Comparison of ENCODE assay signal across 9 cellular contexts in genomic region chr12:56941299-56942017, GRCh38. TPM values are rescaled to one million over a fixed set of nuclear protein-coding genes. Genes with fewer than 3 reads are reported as not detected.
DNase-seq lines count a peak whose midpoint lies in the region; ATAC-seq, FAIRE-seq and TF ChIP-seq lines count a peak whose summit lies in the region.
"Had no signal": no experiment of that assay in that cellular context is flagged by ENCODE, and none has a peak within 500 bp of the region (broad histone marks: within the 10 kb centered on the region; RNA-seq: fewer than 3 reads in every experiment).

No MANE protein-coding gene starts in this region.

- no peaks in the 10 kb centered on the region for H4K20me1 ChIP-seq in IMR-90 (ENCODE audit: insufficient read depth, low read length)

- H2BK15ac ChIP-seq in IMR-90 (ENCODE audit: low read depth, low read length): no peak overlapping the region

- no peak overlapping the region for H2BK120ac ChIP-seq in IMR-90 (ENCODE audit: low read depth, low read length)

- no peak overlapping the region for H4K5ac ChIP-seq in IMR-90 (ENCODE audit: low read depth, low read length)

- H3K79me1 ChIP-seq in IMR-90 (ENCODE audit: low read depth in 1 of 2, low read length in 2 of 2): no peaks in the 10 kb centered on the region

- H3K27me3 ChIP-seq in IMR-90 (ENCODE audit: control insufficient read depth, insufficient read depth, low read length) (peaks cover 15% of the 10 kb centered on the region), psoas muscle (ENCODE audit: insufficient read depth in 3 of 3, low read length in 2 of 3) (no peaks in the 10 kb centered on the region)

- H2AK5ac ChIP-seq in IMR-90 (ENCODE audit: low read depth, low read length): no peak overlapping the region

- ATAC-seq in IMR-90 (ENCODE audit: low read depth) (peak; percentile 94), psoas muscle (peak; percentile 25 to 94 (median 78)), GM19455 (IDR thresholded peaks at IDR 0.05; ENCODE audit: unreplicated experiment) (no peak), HG03196 (IDR thresholded peaks at IDR 0.05; ENCODE audit: unreplicated experiment) (no peak)

- DNase-seq in GM12864 (ENCODE audit: low read depth) (peak; percentile 21), IMR-90 (peak; percentile 50), dermis microvascular lymphatic vessel endothelial cell (ENCODE audit: low read depth in 2 of 2) (peak; percentile 5 to 25), psoas muscle (no peak), GM12892 (ENCODE audit: insufficient read length) (no peak), COLO829 (ENCODE audit: low spot score) (no peak)

- no CpG with 5 or more reads among the region's 3 CpGs for WGBS in IMR-90 (ENCODE audit: extremely low coverage in 2 of 2, insufficient read length in 1 of 2), 2 experiments
- WGBS in psoas muscle, 3 donors: 23 to 33% (median 30%) methylated on average over 3 of the region's 3 CpGs

- H3K36me3 ChIP-seq in IMR-90 (ENCODE audit: control insufficient read depth, insufficient read depth, low read length) (no peaks in the 10 kb centered on the region), psoas muscle (ENCODE audit: insufficient read depth in 1 of 2, low read depth in 1 of 2) (no peaks in the 10 kb centered on the region)

- no peak overlapping the region for H3K4me2 ChIP-seq in IMR-90 (ENCODE audit: low read depth, low read length)

- no peak overlapping the region for H3K14ac ChIP-seq in IMR-90 (replicated peaks; ENCODE audit: low read depth, low read length)

- no peak overlapping the region for H3K23ac ChIP-seq in IMR-90 (ENCODE audit: low read depth, low read length)

- dilution Hi-C loops in IMR-90 (cut with HindIII; ENCODE audit: low sequenced_read_pairs, unreplicated experiment): no loop called here

- H4K8ac ChIP-seq in IMR-90 (ENCODE audit: low read depth in 2 of 2, low read length in 2 of 2): no peak overlapping the region

- H3K9me3 ChIP-seq in IMR-90 (ENCODE audit: control insufficient read depth, insufficient read depth, low read length) (no peaks in the 10 kb centered on the region), psoas muscle (no peaks in the 10 kb centered on the region)

- H3K4ac ChIP-seq in IMR-90 (ENCODE audit: low read depth, low read length): no peak overlapping the region

- H2AFZ ChIP-seq in IMR-90 (replicated peaks; ENCODE audit: low read length, poor library complexity): peak overlapping the region; percentile 8

- H4K91ac ChIP-seq in IMR-90 (ENCODE audit: insufficient read depth, low read depth, low read length): no peak overlapping the region

- TF ChIP-seq POLR2A in IMR-90 (IDR thresholded peaks at IDR 0.05; ENCODE audit: low read depth, low read length): no peak
- TF ChIP-seq POLR2A in GM12892 (IDR thresholded peaks at IDR 0.05; ENCODE audit: low read depth, low read length): no peak

- no peak overlapping the region for H2AK9ac ChIP-seq in IMR-90 (replicated peaks; ENCODE audit: low read depth, low read length, poor library complexity)

- no peak overlapping the region for H3K4me3 ChIP-seq in GM12864 (ENCODE audit: low read depth, low read length)
- H3K4me3 ChIP-seq in IMR-90 (ENCODE audit: insufficient read depth, low read depth, low read length): no peak overlapping the region
- no peak overlapping the region for H3K4me3 ChIP-seq in psoas muscle

- no peak overlapping the region for H2BK20ac ChIP-seq in IMR-90 (ENCODE audit: low read depth, low read length)

- in situ Hi-C loops in IMR-90 (cut with MboI; ENCODE audit: low sequenced_read_pairs): no loop called here

- no peak overlapping the region for H3K56ac ChIP-seq in IMR-90 (ENCODE audit: extremely low read depth, insufficient read depth, low read length)

- H3K4me1 ChIP-seq in IMR-90 (ENCODE audit: control insufficient read depth, insufficient read depth, low read length): peaks cover 6% of the 10 kb centered on the region
- H3K4me1 ChIP-seq in psoas muscle: peaks cover 3% of the 10 kb centered on the region

- POLR2A ChIA-PET in IMR-90 (lab: Charles Lee; ENCODE audit: unreplicated experiment): no interaction called here

- H3K9ac ChIP-seq in IMR-90 (ENCODE audit: low read depth, low read length): no peak overlapping the region

- intact Hi-C loops in IMR-90 (cut with micrococcal nuclease) (no loop called here), psoas muscle (cut with DNase I) (no loop called here)

- no peak overlapping the region for H3K27ac ChIP-seq in IMR-90 (ENCODE audit: insufficient read depth, low read length)
- H3K27ac ChIP-seq in psoas muscle: no peak overlapping the region

- CTCF ChIA-PET in IMR-90 (lab: Yijun Ruan, JAX): no interaction called here

- no peak for TF ChIP-seq RAD21 in IMR-90 (IDR thresholded peaks at IDR 0.05; ENCODE audit: low read length)

- H3K9me1 ChIP-seq in IMR-90 (ENCODE audit: insufficient read depth, low read length): no peaks in the 10 kb centered on the region

- no peak for FAIRE-seq in GM12892 (lab: Jason Lieb, UNC)
- FAIRE-seq: colon had no signal

- H3K18ac ChIP-seq in IMR-90 (ENCODE audit: low read depth, low read length): no peak overlapping the region

- TF ChIP-seq CTCF in GM12864 (IDR thresholded peaks at IDR 0.05; ENCODE audit: low read depth, low read length, missing control alignments) (no peak), IMR-90 (conservative IDR thresholded peaks at IDR 0.05; ENCODE audit: low read depth, low read length) (no peak), psoas muscle (IDR thresholded peaks at IDR 0.05) (no peak)

- no peak overlapping the region for H2BK5ac ChIP-seq in IMR-90 (ENCODE audit: low read depth, low read length, poor library complexity, severe bottlenecking)

- BruUV-seq in IMR-90 (replicated peaks; lab: Mats Ljungman, UMichigan): no TSS peak

TF ChIP-seq in IMR-90, 13 proteins besides CTCF, POLR2A, EP300 and RAD21:
- TF ChIP-seq MAFK (IDR thresholded peaks at IDR 0.05; ENCODE audit: low read depth, low read length): 0 out of 2 replicates have a peak, but pooled peaks have one; percentile 15
- TF ChIP-seq NFE2L2 (IDR thresholded peaks at IDR 0.05; ENCODE audit: low read depth, low read length): peak; percentile 87
- no peak for TF ChIP-seq RCOR1 (IDR thresholded peaks at IDR 0.05; ENCODE audit: insufficient replicate concordance, low read length)

RNA-seq across cellular contexts. Expression of gene SDR9C7, which starts 7.2 kb away (rescaled TPM):
- total RNA-seq in IMR-90 (2012; rRNA removed): not detected in 2 replicates
- not detected in 2 replicates for polyA plus RNA-seq in IMR-90 (2012; rRNA removed)
- polyA plus RNA-seq in IMR-90 (2012; cell fraction: cytosol; rRNA removed): not detected in 2 replicates
- not detected in 2 replicates for polyA plus RNA-seq in IMR-90 (2012; cell fraction: nucleus; rRNA removed; ENCODE audit: low replicate concordance)
- not detected in 2 replicates for total RNA-seq in dermis microvascular lymphatic vessel endothelial cell
- total RNA-seq in psoas muscle: under 1 TPM in 3 of 4 donors, not detected in 1; 0.13 to 0.97 (median 0.69) TPM
- polyA plus RNA-seq in psoas muscle: under 1 TPM; 0.07 to 0.23 (median 0.22) TPM
- not detected for polyA plus RNA-seq in GM12892 (2012; ENCODE audit: missing spikeins)

RNA-seq across cellular contexts. Expression of gene RDH16, which starts 15.9 kb away (rescaled TPM):
- total RNA-seq in IMR-90 (2012; rRNA removed): not detected in 2 replicates
- polyA plus RNA-seq in IMR-90 (2012; rRNA removed): not detected in 2 replicates
- 0.01 TPM in 1 of 2 replicates, not detected in the other for polyA plus RNA-seq in IMR-90 (2012; cell fraction: cytosol; rRNA removed)
- 0.21 and 0.56 TPM in 2 replicates for polyA plus RNA-seq in IMR-90 (2012; cell fraction: nucleus; rRNA removed; ENCODE audit: low replicate concordance)
- under 0.01 and 0.13 TPM in 2 replicates for total RNA-seq in dermis microvascular lymphatic vessel endothelial cell
- under 1 TPM; 0.20 to 0.52 (median 0.40) TPM for total RNA-seq in psoas muscle
- under 1 TPM; 0.10 to 0.47 (median 0.10) TPM for polyA plus RNA-seq in psoas muscle
- polyA plus RNA-seq in GM12892 (2012; ENCODE audit: missing spikeins): 0.08 TPM

Comparison
In these comparisons a context has a peak if more than half of its experiments do, and no peak if none do; other contexts are left out.
1. DNase-seq: peak in GM12864 (single experiment), IMR-90 (single experiment) and dermis microvascular lymphatic vessel endothelial cell (2 of 2); none in psoas muscle (0 of 2), GM12892 (single experiment) and COLO829 (single experiment).
2. ATAC-seq: peak in IMR-90 (single experiment) and psoas muscle (4 of 4); none in GM19455 (single experiment) and HG03196 (single experiment).